17 cellular contexts compared by ENCODE assay signal in the genomic region with DNA sequence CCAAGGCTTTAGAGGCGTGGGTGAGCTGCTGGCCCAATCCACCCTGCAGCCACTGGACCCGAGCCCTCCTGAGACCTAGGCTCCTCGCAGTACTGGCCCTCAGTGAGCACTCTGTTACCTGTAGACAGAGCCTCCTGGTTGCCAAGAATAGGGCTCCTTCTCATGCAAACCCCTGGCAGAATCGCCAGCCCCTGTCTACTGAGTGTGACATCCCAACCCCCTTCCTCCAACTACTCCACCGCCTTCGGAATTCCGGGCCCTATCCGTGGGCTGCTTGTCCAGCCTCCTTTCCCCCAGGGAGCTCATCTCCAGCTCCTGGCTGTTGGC. TPM values are rescaled to one million over a fixed set of nuclear protein-coding genes. Genes with fewer than 3 reads are reported as not detected.
DNase-seq lines count a peak whose midpoint lies in the region; ATAC-seq, FAIRE-seq and TF ChIP-seq lines count a peak whose summit lies in the region.
"Had no signal": no experiment of that assay in that cellular context is flagged by ENCODE, and none has a peak within 500 bp of the region (broad histone marks: within the 10 kb centered on the region; RNA-seq: fewer than 3 reads in every experiment).

No MANE protein-coding gene starts in this region.

- H3K4me2 ChIP-seq in astrocyte (ENCODE audit: low read length), result no peak overlapping the region
- H3K4me2 ChIP-seq: KMS-11 had no signal

- TF ChIP-seq CTCF in astrocyte (IDR thresholded peaks at IDR 0.05; ENCODE audit: insufficient read depth, low read depth, low read length) (no peak), mesothelial cell of epicardium (IDR thresholded peaks at IDR 0.05; ENCODE audit: unreplicated experiment) (no peak), uterus (IDR thresholded peaks at IDR 0.05) (no peak)

- H3K36me3 ChIP-seq in astrocyte (ENCODE audit: insufficient read depth, low read length), result no peaks in the 10 kb centered on the region
- no peaks in the 10 kb centered on the region for H3K36me3 ChIP-seq in uterus
- H3K36me3 ChIP-seq: MG63 had no signal

- H3K27ac Mint-ChIP-seq in astrocyte (ENCODE audit: unreplicated experiment) (no peak overlapping the region), mesothelial cell of epicardium (peak overlapping the region; percentile 79)
- H3K27ac Mint-ChIP-seq: CD4-positive, alpha-beta memory T cell had no signal

- no peaks in the 10 kb centered on the region for H3K36me3 Mint-ChIP-seq in astrocyte (ENCODE audit: low read depth, unreplicated experiment)
- H3K36me3 Mint-ChIP-seq in mesothelial cell of epicardium, result no peaks in the 10 kb centered on the region
- H3K36me3 Mint-ChIP-seq: CD4-positive, alpha-beta memory T cell had no signal

- H3K4me3 Mint-ChIP-seq in astrocyte (ENCODE audit: unreplicated experiment) (no peak overlapping the region), mesothelial cell of epicardium (no peak overlapping the region)
- H3K4me3 Mint-ChIP-seq: CD4-positive, alpha-beta memory T cell had no signal

- H3K27me3 Mint-ChIP-seq in astrocyte (ENCODE audit: low read depth, unreplicated experiment), result no peaks in the 10 kb centered on the region
- no peaks in the 10 kb centered on the region for H3K27me3 Mint-ChIP-seq in mesothelial cell of epicardium (ENCODE audit: low read depth)

- H3K9ac ChIP-seq in astrocyte (ENCODE audit: low read length), result no peak overlapping the region
- H3K9ac ChIP-seq: KMS-11 had no signal

- H3K4me3 ChIP-seq in astrocyte (ENCODE audit: insufficient read depth, low read depth, low read length) (no peak overlapping the region), uterus (no peak overlapping the region)
- H3K4me3 ChIP-seq: MG63 had no signal

- H3K4me1 ChIP-seq in astrocyte (ENCODE audit: insufficient read depth, low read length) (peaks cover 15% of the 10 kb centered on the region), uterus (no peaks in the 10 kb centered on the region)

- no peak overlapping the region for H3K27ac ChIP-seq in astrocyte (ENCODE audit: low read depth, low read length)
- H3K27ac ChIP-seq in uterus, result no peak overlapping the region
- H3K27ac ChIP-seq: KMS-11 had no signal

- no peak for ATAC-seq in HG02588 (IDR thresholded peaks at IDR 0.05; ENCODE audit: unreplicated experiment)
- ATAC-seq: Panc1 had no signal

- H3K79me2 ChIP-seq in astrocyte (ENCODE audit: insufficient read depth, low read length), result no peaks in the 10 kb centered on the region

- H3K9me3 Mint-ChIP-seq in astrocyte (ENCODE audit: unreplicated experiment) (peaks cover 2% of the 10 kb centered on the region), mesothelial cell of epicardium (peaks cover 16% of the 10 kb centered on the region)

- FAIRE-seq in astrocyte (lab: Jason Lieb, UNC) (no peak), GM12892 (lab: Jason Lieb, UNC) (no peak)
- FAIRE-seq: GM12891 had no signal

- H3K9me3 ChIP-seq in astrocyte (ENCODE audit: insufficient read depth, low read depth, low read length) (no peaks in the 10 kb centered on the region), uterus (no peaks in the 10 kb centered on the region)

- peak; percentile 6 for DNase-seq in activated effector memory CD4-positive, alpha-beta T cell treated with anti-CD3 and anti-CD28 coated beads, Interleukin-2, amount 50 U/mL, for 16 hours
- DNase-seq in activated effector memory CD4-positive, alpha-beta T cell treated with Interleukin-2 at 50 U/mL for 16 hours, result no peak
- DNase-seq in astrocyte (ENCODE audit: low read depth) (no peak), mesothelial cell of epicardium (ENCODE audit: low spot score in 2 of 2, unreplicated experiment in 2 of 2) (no peak), uterus (peak; percentile 4 to 5), GM12892 (ENCODE audit: insufficient read length) (no peak), NCI-H1105 treated with DMSO at 0.1 percent for 48 hours (lab: John Stamatoyannopoulos, UW) (no peak)
- DNase-seq: CD4-positive, alpha-beta memory T cell; DMS79; MG63; NCI-H2029; NCI-H2171 treated with DMSO at 0.1 percent for 48 hours; NCI-H510A had no signal

- H3K4me1 Mint-ChIP-seq in astrocyte (ENCODE audit: low read depth, unreplicated experiment) (peaks cover 24% of the 10 kb centered on the region), mesothelial cell of epicardium (peaks cover 17% of the 10 kb centered on the region)
- H3K4me1 Mint-ChIP-seq: CD4-positive, alpha-beta memory T cell had no signal

- H4K20me1 ChIP-seq in astrocyte (ENCODE audit: insufficient read depth, low read length), result no peaks in the 10 kb centered on the region

- peak overlapping the region; percentile 52 for H2AFZ ChIP-seq in astrocyte (ENCODE audit: low read depth, low read length)

- intact Hi-C loops in uterus (cut with DNase I; ENCODE audit: low total_unique reads), result no loop called here

- H3K27me3 ChIP-seq in astrocyte (ENCODE audit: insufficient read depth, low read length), result no peaks in the 10 kb centered on the region
- H3K27me3 ChIP-seq in uterus, result no peaks in the 10 kb centered on the region
- H3K27me3 ChIP-seq: MG63 had no signal

- no peak for TF ChIP-seq POLR2A in uterus (IDR thresholded peaks at IDR 0.05)
- no peak for TF ChIP-seq POLR2A in GM12892 (IDR thresholded peaks at IDR 0.05; ENCODE audit: low read depth, low read length)

RNA-seq across cellular contexts. Expression of gene COL5A1, which starts 23.8 kb away (rescaled TPM):
- total RNA-seq in astrocyte (1,055 and 1,568 TPM in 2 replicates), mesothelial cell of epicardium (549 to 605 TPM (median 596 TPM) in 3 replicates), uterus (100 to 1,000 TPM in 2 of 4 donors, 10 to 100 TPM in 2; 21.2 to 604 (median 129) TPM)
- 3.1 TPM for polyA plus RNA-seq in GM12892 (2012; ENCODE audit: missing spikeins)

Comparison
In these comparisons a context has a peak if more than half of its experiments do, and no peak if none do; other contexts are left out.
1. DNase-seq: peak in activated effector memory CD4-positive, alpha-beta T cell treated with anti-CD3 and anti-CD28 coated beads, Interleukin-2, amount 50 U/mL, for 16 hours (single experiment) and uterus (2 of 2); none in activated effector memory CD4-positive, alpha-beta T cell treated with Interleukin-2 at 50 U/mL for 16 hours (single experiment), astrocyte (single experiment), mesothelial cell of epicardium (0 of 2), GM12892 (single experiment) and NCI-H1105 treated with DMSO at 0.1 percent for 48 hours (single experiment).